ENCODE assay signal across 1 cellular context in the genomic region with DNA sequence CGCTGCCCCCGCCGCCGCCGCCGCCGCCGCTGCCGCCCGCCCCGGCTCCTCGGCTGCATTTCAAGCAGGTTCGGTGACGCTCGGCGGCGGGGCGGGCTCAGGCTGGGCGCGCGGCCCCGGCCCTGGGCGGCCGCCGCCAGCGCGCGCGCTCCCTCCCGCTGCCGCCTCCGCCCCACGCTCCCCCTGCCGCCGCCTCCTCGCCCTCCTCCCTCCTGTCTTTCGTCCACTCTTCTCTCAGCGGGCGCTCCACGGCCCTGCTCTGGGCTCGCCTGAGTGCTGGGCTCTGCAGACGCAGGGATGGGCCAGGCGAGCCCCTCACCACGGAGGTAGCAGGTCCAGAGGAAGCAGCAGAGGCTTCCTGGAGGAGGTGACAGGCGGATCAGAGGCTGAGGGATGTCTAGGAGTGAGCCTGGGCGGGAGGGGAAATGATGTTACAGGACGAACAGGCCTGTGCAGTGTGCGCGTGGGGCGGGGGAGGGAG.
TF ChIP-seq lines count a peak whose summit lies in the region.

Gene LRP8 (minus strand): TSS at position 62 of the 481 bp plus-strand sequence. CDS start 158 bp downstream, outside the sequence.

TF ChIP-seq in HEK293, 187 proteins besides CTCF, POLR2A, EP300 and RAD21 (continued from another document):
- TF ChIP-seq, protein P1, sequence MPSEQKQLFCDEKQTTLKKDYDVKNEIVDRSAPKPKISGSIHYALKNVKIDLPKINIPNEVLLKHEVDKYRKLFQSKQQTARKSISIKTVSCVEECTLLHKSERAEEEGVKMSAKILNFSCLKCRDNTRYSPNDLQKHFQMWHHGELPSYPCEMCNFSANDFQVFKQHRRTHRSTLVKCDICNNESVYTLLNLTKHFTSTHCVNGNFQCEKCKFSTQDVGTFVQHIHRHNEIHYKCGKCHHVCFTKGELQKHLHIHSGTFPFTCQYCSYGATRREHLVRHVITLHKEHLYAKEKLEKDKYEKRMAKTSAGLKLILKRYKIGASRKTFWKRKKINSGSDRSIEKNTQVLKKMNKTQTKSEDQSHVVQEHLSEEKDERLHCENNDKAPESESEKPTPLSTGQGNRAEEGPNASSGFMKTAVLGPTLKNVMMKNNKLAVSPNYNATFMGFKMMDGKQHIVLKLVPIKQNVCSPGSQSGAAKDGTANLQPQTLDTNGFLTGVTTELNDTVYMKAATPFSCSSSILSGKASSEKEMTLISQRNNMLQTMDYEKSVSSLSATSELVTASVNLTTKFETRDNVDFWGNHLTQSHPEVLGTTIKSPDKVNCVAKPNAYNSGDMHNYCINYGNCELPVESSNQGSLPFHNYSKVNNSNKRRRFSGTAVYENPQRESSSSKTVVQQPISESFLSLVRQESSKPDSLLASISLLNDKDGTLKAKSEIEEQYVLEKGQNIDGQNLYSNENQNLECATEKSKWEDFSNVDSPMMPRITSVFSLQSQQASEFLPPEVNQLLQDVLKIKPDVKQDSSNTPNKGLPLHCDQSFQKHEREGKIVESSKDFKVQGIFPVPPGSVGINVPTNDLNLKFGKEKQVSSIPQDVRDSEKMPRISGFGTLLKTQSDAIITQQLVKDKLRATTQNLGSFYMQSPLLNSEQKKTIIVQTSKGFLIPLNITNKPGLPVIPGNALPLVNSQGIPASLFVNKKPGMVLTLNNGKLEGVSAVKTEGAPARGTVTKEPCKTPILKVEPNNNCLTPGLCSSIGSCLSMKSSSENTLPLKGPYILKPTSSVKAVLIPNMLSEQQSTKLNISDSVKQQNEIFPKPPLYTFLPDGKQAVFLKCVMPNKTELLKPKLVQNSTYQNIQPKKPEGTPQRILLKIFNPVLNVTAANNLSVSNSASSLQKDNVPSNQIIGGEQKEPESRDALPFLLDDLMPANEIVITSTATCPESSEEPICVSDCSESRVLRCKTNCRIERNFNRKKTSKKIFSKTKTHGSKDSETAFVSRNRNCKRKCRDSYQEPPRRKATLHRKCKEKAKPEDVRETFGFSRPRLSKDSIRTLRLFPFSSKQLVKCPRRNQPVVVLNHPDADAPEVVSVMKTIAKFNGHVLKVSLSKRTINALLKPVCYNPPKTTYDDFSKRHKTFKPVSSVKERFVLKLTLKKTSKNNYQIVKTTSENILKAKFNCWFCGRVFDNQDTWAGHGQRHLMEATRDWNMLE (tag by site-specific recombination; conservative IDR thresholded peaks at IDR 0.05; ENCODE audit: low read depth) = no peak
- peak; percentile 81 for TF ChIP-seq ZFHX2 (tag by site-specific recombination; conservative IDR thresholded peaks at IDR 0.05)
- peak; percentile 34; the same call in 1 of the 2 replicates for TF ChIP-seq PATZ1 (tag by site-specific recombination; IDR thresholded peaks at IDR 0.05)
- TF ChIP-seq SP7 (tag by site-specific recombination; IDR thresholded peaks at IDR 0.05) = peak; percentile 23; the same call in 1 of the 2 replicates
- TF ChIP-seq, protein P2, sequence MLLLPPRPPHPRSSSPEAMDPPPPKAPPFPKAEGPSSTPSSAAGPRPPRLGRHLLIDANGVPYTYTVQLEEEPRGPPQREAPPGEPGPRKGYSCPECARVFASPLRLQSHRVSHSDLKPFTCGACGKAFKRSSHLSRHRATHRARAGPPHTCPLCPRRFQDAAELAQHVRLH (tag by site-specific recombination; IDR thresholded peaks at IDR 0.05) = no peak
- TF ChIP-seq PRDM1 (tag by site-specific recombination; IDR thresholded peaks at IDR 0.05) = no peak
- TF ChIP-seq EGR2 (tag by site-specific recombination; IDR thresholded peaks at IDR 0.05; ENCODE audit: low read depth) = peak; percentile 65
- no peak for TF ChIP-seq ZNF148 (tag by site-specific recombination; IDR thresholded peaks at IDR 0.05; ENCODE audit: borderline replicate concordance)
- no peak for TF ChIP-seq ZNF785 (tag by site-specific recombination; IDR thresholded peaks at IDR 0.05)
- TF ChIP-seq ZNF19 (tag by site-specific recombination; IDR thresholded peaks at IDR 0.05; ENCODE audit: low read depth) = no peak
